ENCODE assay signal across 8 cellular contexts in the genomic region with DNA sequence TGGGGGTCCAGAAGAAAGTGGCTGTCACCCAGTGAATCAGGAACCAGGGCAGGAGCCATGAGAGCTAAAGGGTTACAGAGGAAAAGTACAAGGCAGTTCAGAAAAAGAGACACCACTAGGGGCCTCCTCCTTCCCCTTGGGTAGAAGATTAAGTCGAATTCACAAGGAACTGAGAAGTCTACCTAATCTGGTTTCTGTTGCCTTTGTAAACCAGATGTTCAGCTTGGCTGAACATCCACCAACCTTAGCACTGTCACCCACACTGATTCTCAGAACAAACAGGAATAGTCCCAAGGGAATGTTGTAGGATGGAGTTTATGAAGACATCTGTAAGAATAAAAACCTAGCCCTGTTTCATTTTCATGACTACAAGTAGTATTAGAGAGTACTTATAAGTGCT.
DNase-seq lines count a peak whose midpoint lies in the region; ATAC-seq, FAIRE-seq and TF ChIP-seq lines count a peak whose summit lies in the region.

No MANE protein-coding gene starts in this region.

- H3K23ac ChIP-seq in neuronal stem cell (ENCODE audit: low read depth, low read length, poor library complexity): no peak overlapping the region

- no peak overlapping the region for H3K9ac ChIP-seq in neuronal stem cell (ENCODE audit: low read depth, low read length, poor library complexity)

- H2AK5ac ChIP-seq in neuronal stem cell (ENCODE audit: low read depth, low read length): no peak overlapping the region

- FAIRE-seq in GM12891 (lab: Jason Lieb, UNC): peak; percentile 89

- H3K79me1 ChIP-seq in neuronal stem cell (ENCODE audit: low read depth, low read length): no peaks in the 10 kb centered on the region

- H3K18ac ChIP-seq in neuronal stem cell (ENCODE audit: low read length): no peak overlapping the region

- peak; percentile 19 for DNase-seq in GM12891 (ENCODE audit: insufficient read length, low spot score)
- DNase-seq in central memory CD4-positive, alpha-beta T cell: peak; percentile 4
- DNase-seq in neuronal stem cell (ENCODE audit: low spot score): no peak
- no peak for DNase-seq in activated CD8-positive, alpha-beta memory T cell treated with anti-CD3 and anti-CD28 coated beads, Interleukin-2, amount 50 U/mL, for 48 hours
- no peak for DNase-seq in NCI-H2227 treated with DMSO at 0.1 percent for 48 hours (lab: John Stamatoyannopoulos, UW)
- no peak for DNase-seq in caudate nucleus (lab: John Stamatoyannopoulos, UW)

- no peak overlapping the region for H2AFZ ChIP-seq in neuronal stem cell (ENCODE audit: low read length)

- ATAC-seq in GM21381 (IDR thresholded peaks at IDR 0.05; ENCODE audit: unreplicated experiment) (peak; percentile 99), HG03196 (IDR thresholded peaks at IDR 0.05; ENCODE audit: unreplicated experiment) (peak; percentile 99)

- H2BK120ac ChIP-seq in neuronal stem cell (ENCODE audit: low read depth, low read length): no peak overlapping the region

- H3K27ac ChIP-seq in neuronal stem cell (replicated peaks; ENCODE audit: low read length): no peak overlapping the region
- H3K27ac ChIP-seq in caudate nucleus (ENCODE audit: low read depth, low read length): no peak overlapping the region

- no peak overlapping the region for H3K4ac ChIP-seq in neuronal stem cell (ENCODE audit: low read length)

- no peak overlapping the region for H3K14ac ChIP-seq in neuronal stem cell (ENCODE audit: low read length)

- no peak overlapping the region for H3K4me3 ChIP-seq in neuronal stem cell (ENCODE audit: low read length in 2 of 2)

- H4K91ac ChIP-seq in neuronal stem cell (ENCODE audit: low read depth, low read length, poor library complexity): no peak overlapping the region

- H3K36me3 ChIP-seq in neuronal stem cell (replicated peaks in 1 of 2; ENCODE audit: control insufficient read depth in 2 of 2, insufficient read depth in 2 of 2, low read length in 2 of 2): no peaks in the 10 kb centered on the region

- no peaks in the 10 kb centered on the region for H3K27me3 ChIP-seq in neuronal stem cell (ENCODE audit: control insufficient read depth in 3 of 3, insufficient read depth in 3 of 3, low read depth in 1 of 3, low read length in 3 of 3)

- no peak overlapping the region for H2BK5ac ChIP-seq in neuronal stem cell (ENCODE audit: low read length)

- no peak overlapping the region for H3K4me2 ChIP-seq in neuronal stem cell (ENCODE audit: insufficient read depth, low read length, poor library complexity, severe bottlenecking)

- H3K4me1 ChIP-seq in neuronal stem cell (ENCODE audit: control insufficient read depth in 2 of 2, insufficient read depth in 1 of 2, low read depth in 1 of 2, low read length in 2 of 2): no peaks in the 10 kb centered on the region

- H3K9me3 ChIP-seq in neuronal stem cell (replicated peaks in 1 of 2; ENCODE audit: control insufficient read depth in 2 of 2, insufficient read depth in 1 of 2, low read depth in 1 of 2, low read length in 2 of 2): no peaks in the 10 kb centered on the region

- no peak overlapping the region for H2BK15ac ChIP-seq in neuronal stem cell (ENCODE audit: low read length)

- no CpG with 5 or more reads among the region's 1 CpG for WGBS in neuronal stem cell (ENCODE audit: extremely low coverage in 2 of 2, insufficient read length in 2 of 2, insufficient replicate concordance in 1 of 2), 2 donors

- no peak for TF ChIP-seq POLR2A in GM12891 (IDR thresholded peaks at IDR 0.05; ENCODE audit: low read depth, low read length)

- no peak overlapping the region for H2BK12ac ChIP-seq in neuronal stem cell (ENCODE audit: low read length)

- H4K8ac ChIP-seq in neuronal stem cell (ENCODE audit: low read depth, low read length): no peak overlapping the region

TF ChIP-seq in GM12891, 5 proteins besides CTCF, POLR2A, EP300 and RAD21:
- TF ChIP-seq PAX5 (IDR thresholded peaks at IDR 0.05; ENCODE audit: insufficient read depth, low read length, severe bottlenecking): peak; percentile 95
- no peak for TF ChIP-seq POU2F2 (IDR thresholded peaks at IDR 0.05; ENCODE audit: low read depth, low read length)
- TF ChIP-seq SPI1 (IDR thresholded peaks at IDR 0.05; ENCODE audit: low read depth, low read length): peak; percentile 92

Comparison
In these comparisons a context has a peak if more than half of its experiments do, and no peak if none do; other contexts are left out.
1. DNase-seq: peak in GM12891 (single experiment) and central memory CD4-positive, alpha-beta T cell (single experiment); none in neuronal stem cell (single experiment), activated CD8-positive, alpha-beta memory T cell treated with anti-CD3 and anti-CD28 coated beads, Interleukin-2, amount 50 U/mL, for 48 hours (single experiment), NCI-H2227 treated with DMSO at 0.1 percent for 48 hours (single experiment) and caudate nucleus (0 of 61).